ENCODE assay signal across 9 cellular contexts in genomic region chr1:44842415-44842762, GRCh38. TPM values are rescaled to one million over a fixed set of nuclear protein-coding genes. Genes with fewer than 3 reads are reported as not detected.
DNase-seq lines count a peak whose midpoint lies in the region; ATAC-seq and TF ChIP-seq lines count a peak whose summit lies in the region.
"Had no signal": no experiment of that assay in that cellular context is flagged by ENCODE, and none has a peak within 500 bp of the region (broad histone marks: within the 10 kb centered on the region; RNA-seq: fewer than 3 reads in every experiment).

No MANE protein-coding gene starts in this region.

- peak overlapping the region; percentile 6 for H4K91ac ChIP-seq in mesenchymal stem cell (ENCODE audit: low read length)

- H3K18ac ChIP-seq in mesenchymal stem cell (ENCODE audit: low read depth in 1 of 2, low read length in 2 of 2) = no peak overlapping the region

- no peak overlapping the region for H4K8ac ChIP-seq in mesenchymal stem cell (ENCODE audit: low read length)

- no peak overlapping the region for H2AFZ ChIP-seq in mesenchymal stem cell (ENCODE audit: low read depth, low read length)

- no peak for DNase-seq in activated T-cell treated with anti-CD3 and anti-CD28 coated beads, Interleukin-2, amount 50 U/mL, for 4 hours
- DNase-seq in activated T-cell treated with anti-CD3 and anti-CD28 coated beads, Interleukin-2, amount 50 U/mL, for 1 hour = no peak
- DNase-seq in colonic mucosa (no peak), mesenchymal stem cell (no peak), upper lobe of right lung (peak; percentile 52), HUDEP-2 (lab: John Stamatoyannopoulos, UW; ENCODE audit: unreplicated experiment in 76 of 76) (no peak), posterior vena cava (ENCODE audit: low spot score) (no peak)

- intact Hi-C loops in colonic mucosa (cut with DNase I) (no loop called here), upper lobe of right lung (cut with DNase I) (no loop called here), posterior vena cava (cut with DNase I) (loop anchor here in 1 of 2 donors (5.0 kb wide), 1 partner anchor 50 kb away; no protein-coding TSS in a partner anchor)

- H3K9me3 ChIP-seq in colonic mucosa = no peaks in the 10 kb centered on the region
- no peaks in the 10 kb centered on the region for H3K9me3 ChIP-seq in mesenchymal stem cell (ENCODE audit: control insufficient read depth, low read length)
- no peaks in the 10 kb centered on the region for H3K9me3 ChIP-seq in upper lobe of right lung

- peak overlapping the region; percentile 43 for H3K4me3 ChIP-seq in colonic mucosa
- H3K4me3 ChIP-seq in mesenchymal stem cell (ENCODE audit: insufficient read depth in 1 of 2, low read depth in 1 of 2, low read length in 2 of 2) = peak overlapping the region; percentile 64 to 78
- H3K4me3 ChIP-seq in upper lobe of right lung = peak overlapping the region; percentile 48

- 86% methylated on average over 15 of the region's 16 CpGs for WGBS in mesenchymal stem cell

- H3K36me3 Mint-ChIP-seq in activated T-cell treated with anti-CD3 and anti-CD28 coated beads, Interleukin-2, amount 50 U/mL, for 4 hours (ENCODE audit: insufficient read depth) = peaks cover 2% of the 10 kb centered on the region

- H3K27me3 Mint-ChIP-seq in activated T-cell treated with anti-CD3 and anti-CD28 coated beads, Interleukin-2, amount 50 U/mL, for 4 hours (ENCODE audit: low read depth) = peaks cover 24% of the 10 kb centered on the region

- no peaks in the 10 kb centered on the region for H3K9me3 Mint-ChIP-seq in activated T-cell treated with anti-CD3 and anti-CD28 coated beads, Interleukin-2, amount 50 U/mL, for 4 hours

- H2BK15ac ChIP-seq in mesenchymal stem cell (ENCODE audit: low read depth, poor library complexity, severe bottlenecking) = no peak overlapping the region

- H3K27me3 ChIP-seq in colonic mucosa (no peaks in the 10 kb centered on the region), mesenchymal stem cell (ENCODE audit: control insufficient read depth in 1 of 2, insufficient read depth in 1 of 2, low read length in 2 of 2) (no peaks in the 10 kb centered on the region), upper lobe of right lung (no peaks in the 10 kb centered on the region)

- peak overlapping the region; percentile 47 to 59 for H3K14ac ChIP-seq in mesenchymal stem cell (ENCODE audit: low read length in 2 of 2)

- no peak overlapping the region for H2BK5ac ChIP-seq in mesenchymal stem cell (ENCODE audit: low read depth, low read length, poor library complexity, severe bottlenecking)

- peak overlapping the region in 1 of 2 experiments; percentile 91 for H3K23ac ChIP-seq in mesenchymal stem cell (ENCODE audit: low read length in 2 of 2)

- H3K36me3 ChIP-seq in colonic mucosa (no peaks in the 10 kb centered on the region), mesenchymal stem cell (ENCODE audit: control insufficient read depth in 1 of 2, insufficient read depth in 2 of 2, low read depth in 1 of 2, low read length in 2 of 2) (no peaks in the 10 kb centered on the region), upper lobe of right lung (no peaks in the 10 kb centered on the region)

- peak overlapping the region; percentile 99 for H3K4me2 ChIP-seq in mesenchymal stem cell (ENCODE audit: low read length, poor library complexity, severe bottlenecking)

- no peak for TF ChIP-seq CTCF in colonic mucosa (IDR thresholded peaks at IDR 0.05)
- TF ChIP-seq CTCF in upper lobe of right lung (IDR thresholded peaks at IDR 0.05) = no peak

- H3K4me1 Mint-ChIP-seq in activated T-cell treated with anti-CD3 and anti-CD28 coated beads, Interleukin-2, amount 50 U/mL, for 4 hours (ENCODE audit: low read depth) = peaks cover 7% of the 10 kb centered on the region

- H2BK12ac ChIP-seq in mesenchymal stem cell (ENCODE audit: low read length in 2 of 2) = peak overlapping the region in 1 of 2 experiments; percentile 18

- peak overlapping the region in 1 of 2 experiments; percentile 60 for H3K4ac ChIP-seq in mesenchymal stem cell (ENCODE audit: low read depth in 1 of 2, low read length in 2 of 2)

- H3K4me3 Mint-ChIP-seq in activated T-cell treated with anti-CD3 and anti-CD28 coated beads, Interleukin-2, amount 50 U/mL, for 4 hours = peak overlapping the region; percentile 55

- ATAC-seq in activated T-cell treated with anti-CD3 and anti-CD28 coated beads, Interleukin-2, amount 50 U/mL, for 4 hours = no peak
- ATAC-seq in upper lobe of right lung = no peak
- no peak for ATAC-seq in HG03432 (IDR thresholded peaks at IDR 0.05; ENCODE audit: unreplicated experiment)
- ATAC-seq: HCT116 had no signal

- no peak overlapping the region for H3K27ac ChIP-seq in colonic mucosa
- no peak overlapping the region for H3K27ac ChIP-seq in mesenchymal stem cell (ENCODE audit: low read length, poor library complexity, severe bottlenecking)
- no peak overlapping the region for H3K27ac ChIP-seq in upper lobe of right lung

- H3K4me1 ChIP-seq in colonic mucosa = no peaks in the 10 kb centered on the region
- H3K4me1 ChIP-seq in mesenchymal stem cell (ENCODE audit: control insufficient read depth, insufficient read depth, low read depth, low read length) = peaks cover 10% of the 10 kb centered on the region
- H3K4me1 ChIP-seq in upper lobe of right lung = peaks cover 5% of the 10 kb centered on the region

- no peaks in the 10 kb centered on the region for H3K79me1 ChIP-seq in mesenchymal stem cell (replicated peaks; ENCODE audit: low read length, poor library complexity, severe bottlenecking)

- no peak overlapping the region for H2AK5ac ChIP-seq in mesenchymal stem cell (ENCODE audit: low read length, severe bottlenecking)

- peak overlapping the region in 1 of 2 donors; percentile 14 for H3K9ac ChIP-seq in colonic mucosa (ENCODE audit: low read depth in 2 of 2, low read length in 2 of 2)
- H3K9ac ChIP-seq in mesenchymal stem cell (ENCODE audit: low read length) = peak overlapping the region; percentile 86

- no peak overlapping the region for H2BK120ac ChIP-seq in mesenchymal stem cell (ENCODE audit: low read depth, low read length)

RNA-seq across cellular contexts. Expression of gene PTCH2, which starts 0.7 kb away (rescaled TPM):
- 1 to 10 TPM; 1.4 to 1.9 (median 1.6) TPM for total RNA-seq in activated T-cell treated with anti-CD3 and anti-CD28 coated beads, Interleukin-2, amount 50 U/mL, for 4 hours
- under 1 TPM; 0.48 to 0.52 TPM for total RNA-seq in colonic mucosa
- 0.57 TPM for polyA plus RNA-seq in mesenchymal stem cell (2013, experiment 1 of 2)
- polyA plus RNA-seq in mesenchymal stem cell (2013, experiment 2 of 2) = 0.70 TPM
- 0.64 TPM for total RNA-seq in upper lobe of right lung
- 1 to 10 TPM; 1.6 to 2.1 TPM for total RNA-seq in posterior vena cava

RNA-seq across cellular contexts. Expression of gene BTBD19, which starts 34.1 kb away (rescaled TPM):
- 10 to 100 TPM in 1 of 3 donors, 1 to 10 TPM in 2; 8.2 to 14.0 (median 8.3) TPM for total RNA-seq in activated T-cell treated with anti-CD3 and anti-CD28 coated beads, Interleukin-2, amount 50 U/mL, for 4 hours
- total RNA-seq in colonic mucosa = 1 to 10 TPM; 1.6 to 2.5 TPM
- 22.8 TPM for polyA plus RNA-seq in mesenchymal stem cell (2013, experiment 1 of 2)
- polyA plus RNA-seq in mesenchymal stem cell (2013, experiment 2 of 2) = 20.2 TPM
- total RNA-seq in upper lobe of right lung = 9.2 TPM
- total RNA-seq in posterior vena cava = 10 to 100 TPM; 13.5 to 22.2 TPM

RNA-seq across cellular contexts. Expression of gene DYNLT4, which starts 35.2 kb away (rescaled TPM):
- not detected for total RNA-seq in activated T-cell treated with anti-CD3 and anti-CD28 coated beads, Interleukin-2, amount 50 U/mL, for 4 hours
- total RNA-seq in colonic mucosa (under 1 TPM; 0.35 to 0.56 TPM), upper lobe of right lung (not detected), posterior vena cava (not detected)
- polyA plus RNA-seq in mesenchymal stem cell (2013, experiment 1 of 2) = 0.08 TPM
- 0.11 TPM for polyA plus RNA-seq in mesenchymal stem cell (2013, experiment 2 of 2)

RNA-seq across cellular contexts. Expression of gene PLK3, which starts 42.2 kb away (rescaled TPM):
- total RNA-seq in activated T-cell treated with anti-CD3 and anti-CD28 coated beads, Interleukin-2, amount 50 U/mL, for 4 hours = 100 to 1,000 TPM; 186 to 239 (median 203) TPM
- total RNA-seq in colonic mucosa = 1 to 10 TPM; 7.7 to 8.8 TPM
- polyA plus RNA-seq in mesenchymal stem cell (2013, experiment 1 of 2) = 28.1 TPM
- polyA plus RNA-seq in mesenchymal stem cell (2013, experiment 2 of 2) = 26.8 TPM
- 38.8 TPM for total RNA-seq in upper lobe of right lung
- 10 to 100 TPM; 20.1 to 32.7 TPM for total RNA-seq in posterior vena cava

RNA-seq across cellular contexts. Expression of gene BEST4, which starts 54.4 kb away (rescaled TPM):
- total RNA-seq in activated T-cell treated with anti-CD3 and anti-CD28 coated beads, Interleukin-2, amount 50 U/mL, for 4 hours = under 1 TPM; 0.53 to 0.63 (median 0.57) TPM
- total RNA-seq in colonic mucosa (10 to 100 TPM; 26.0 to 58.9 TPM), upper lobe of right lung (not detected), posterior vena cava (under 1 TPM; 0.37 to 0.38 TPM)
- polyA plus RNA-seq in mesenchymal stem cell (2013, experiment 1 of 2) = 0.10 TPM
- 0.05 TPM for polyA plus RNA-seq in mesenchymal stem cell (2013, experiment 2 of 2)
